12 cellular contexts compared by ENCODE assay signal in genomic region chr5:56637321-56637920, GRCh38.
DNase-seq lines count a peak whose midpoint lies in the region; ATAC-seq and TF ChIP-seq lines count a peak whose summit lies in the region.
"Had no signal": no experiment of that assay in that cellular context is flagged by ENCODE, and none has a peak within 500 bp of the region (broad histone marks: within the 10 kb centered on the region; RNA-seq: fewer than 3 reads in every experiment).

No MANE protein-coding gene starts in this region.

- H3K36me3 Mint-ChIP-seq in activated T-helper 2 cell treated with anti-CD3 and anti-CD28 coated beads, Interferon-gamma antibody, Interleukin-2, Interleukin-4, amounts not matched to agents 10 μg/mL and 5 μg/mL and 100 μg/mL, durations not matched to agents 14 hours and 24 hours and 36 hours (ENCODE audit: low read depth), result no peaks in the 10 kb centered on the region
- H3K36me3 Mint-ChIP-seq: naive B cell had no signal

- H3K27ac Mint-ChIP-seq in activated T-helper 2 cell treated with anti-CD3 and anti-CD28 coated beads, Interferon-gamma antibody, Interleukin-2, Interleukin-4, amounts not matched to agents 10 μg/mL and 5 μg/mL and 100 μg/mL, durations not matched to agents 14 hours and 24 hours and 36 hours, result no peak overlapping the region
- H3K27ac Mint-ChIP-seq: activated naive CD4-positive, alpha-beta T cell treated with anti-CD3 and anti-CD28 coated beads for 36 hours had no signal

- ATAC-seq in SK-N-SH treated with all-trans-retinoic acid at 6 μM for 48 hours, result peak; percentile 66
- ATAC-seq in GM19452 (IDR thresholded peaks at IDR 0.05; ENCODE audit: unreplicated experiment), result no peak
- no peak for ATAC-seq in GM21723 (IDR thresholded peaks at IDR 0.05; ENCODE audit: unreplicated experiment)

- intact Hi-C loops in activated T-helper 2 cell treated with anti-CD3 and anti-CD28 coated beads, Interferon-gamma antibody, Interleukin-2, Interleukin-4, amounts not matched to agents 10 μg/mL and 5 μg/mL and 100 μg/mL, durations not matched to agents 14 hours and 24 hours and 36 hours (cut with micrococcal nuclease), result no loop called here

- no peak overlapping the region for H3K4me3 Mint-ChIP-seq in activated T-helper 2 cell treated with anti-CD3 and anti-CD28 coated beads, Interferon-gamma antibody, Interleukin-2, Interleukin-4, amounts not matched to agents 10 μg/mL and 5 μg/mL and 100 μg/mL, durations not matched to agents 14 hours and 24 hours and 36 hours (ENCODE audit: low read depth)
- H3K4me3 Mint-ChIP-seq: activated naive CD4-positive, alpha-beta T cell treated with anti-CD3 and anti-CD28 coated beads for 36 hours; naive B cell had no signal

- no peaks in the 10 kb centered on the region for H3K4me1 Mint-ChIP-seq in activated T-helper 2 cell treated with anti-CD3 and anti-CD28 coated beads, Interferon-gamma antibody, Interleukin-2, Interleukin-4, amounts not matched to agents 10 μg/mL and 5 μg/mL and 100 μg/mL, durations not matched to agents 14 hours and 24 hours and 36 hours (ENCODE audit: low read depth)

- H3K27me3 Mint-ChIP-seq in activated T-helper 2 cell treated with anti-CD3 and anti-CD28 coated beads, Interferon-gamma antibody, Interleukin-2, Interleukin-4, amounts not matched to agents 10 μg/mL and 5 μg/mL and 100 μg/mL, durations not matched to agents 14 hours and 24 hours and 36 hours (ENCODE audit: low read depth), result peaks cover 13% of the 10 kb centered on the region
- H3K27me3 Mint-ChIP-seq: naive B cell had no signal

- H3K9me3 Mint-ChIP-seq in activated T-helper 2 cell treated with anti-CD3 and anti-CD28 coated beads, Interferon-gamma antibody, Interleukin-2, Interleukin-4, amounts not matched to agents 10 μg/mL and 5 μg/mL and 100 μg/mL, durations not matched to agents 14 hours and 24 hours and 36 hours, result no peaks in the 10 kb centered on the region
- H3K9me3 Mint-ChIP-seq: activated naive CD4-positive, alpha-beta T cell treated with anti-CD3 and anti-CD28 coated beads for 36 hours; naive B cell had no signal

- DNase-seq in NCI-H510A treated with DMSO at 0.1 percent for 48 hours (lab: John Stamatoyannopoulos, UW), result peak; percentile 10
- no peak for DNase-seq in NCI-H510A (lab: John Stamatoyannopoulos, UW)
- peak; percentile 34 for DNase-seq in iris pigment epithelial cell (ENCODE audit: low read depth)
- no peak for DNase-seq in stimulated activated CD4-positive, alpha-beta T cell treated with anti-CD3 and anti-CD28 coated beads, Interleukin-2, amount 100 ng/mL, for 24 hours
- DNase-seq in activated T-helper 2 cell treated with anti-CD3 and anti-CD28 coated beads, Interferon-gamma antibody, Interleukin-2, Interleukin-4, amounts not matched to agents 10 μg/mL and 5 μg/mL and 100 μg/mL, durations not matched to agents 14 hours and 24 hours and 36 hours (ENCODE audit: low spot score), result no peak
- DNase-seq: activated CD4-positive, alpha-beta T cell treated with anti-CD3 and anti-CD28 coated beads for 48 hours; activated naive CD4-positive, alpha-beta T cell treated with anti-CD3 and anti-CD28 coated beads for 36 hours; hypothalamus; naive B cell had no signal

TF ChIP-seq in SK-N-SH treated with all-trans-retinoic acid at 6 μM for 48 hours, 23 proteins besides CTCF, POLR2A, EP300 and RAD21 (continues in another document):
- TF ChIP-seq CSDC2 (CRISPR knock-in tag; IDR thresholded peaks at IDR 0.05) (peak; percentile 76; the same call in 1 of the 2 replicates), PPARA (CRISPR knock-in tag; IDR thresholded peaks at IDR 0.05; ENCODE audit: borderline replicate concordance) (no peak), RARB (CRISPR knock-in tag; IDR thresholded peaks at IDR 0.05) (no peak), ISL1 (CRISPR knock-in tag; IDR thresholded peaks at IDR 0.05) (peak; percentile 84), BACH2 (CRISPR knock-in tag; IDR thresholded peaks at IDR 0.05; ENCODE audit: borderline replicate concordance) (no peak), ZNF565 (CRISPR knock-in tag; conservative IDR thresholded peaks at IDR 0.05; ENCODE audit: low read depth) (no peak), TOX (CRISPR knock-in tag; IDR thresholded peaks at IDR 0.05; ENCODE audit: borderline replicate concordance) (no peak), OSR1 (CRISPR knock-in tag; IDR thresholded peaks at IDR 0.05) (no peak), POU6F1 (CRISPR knock-in tag; IDR thresholded peaks at IDR 0.05; ENCODE audit: borderline replicate concordance, low read depth) (no peak), SNAI2 (CRISPR knock-in tag; IDR thresholded peaks at IDR 0.05) (no peak), ARNTL (CRISPR knock-in tag; IDR thresholded peaks at IDR 0.05; ENCODE audit: borderline replicate concordance, low read depth) (no peak), CREB5 (CRISPR knock-in tag; IDR thresholded peaks at IDR 0.05; ENCODE audit: low read depth) (no peak), TCF4 (CRISPR knock-in tag; IDR thresholded peaks at IDR 0.05; ENCODE audit: borderline replicate concordance) (no peak), TSHZ2 (CRISPR knock-in tag; IDR thresholded peaks at IDR 0.05) (0 out of 2 replicates have a peak, but pooled peaks have one; percentile 29), ZNF70 (CRISPR knock-in tag; IDR thresholded peaks at IDR 0.05) (no peak)
- TF ChIP-seq, protein P1, sequence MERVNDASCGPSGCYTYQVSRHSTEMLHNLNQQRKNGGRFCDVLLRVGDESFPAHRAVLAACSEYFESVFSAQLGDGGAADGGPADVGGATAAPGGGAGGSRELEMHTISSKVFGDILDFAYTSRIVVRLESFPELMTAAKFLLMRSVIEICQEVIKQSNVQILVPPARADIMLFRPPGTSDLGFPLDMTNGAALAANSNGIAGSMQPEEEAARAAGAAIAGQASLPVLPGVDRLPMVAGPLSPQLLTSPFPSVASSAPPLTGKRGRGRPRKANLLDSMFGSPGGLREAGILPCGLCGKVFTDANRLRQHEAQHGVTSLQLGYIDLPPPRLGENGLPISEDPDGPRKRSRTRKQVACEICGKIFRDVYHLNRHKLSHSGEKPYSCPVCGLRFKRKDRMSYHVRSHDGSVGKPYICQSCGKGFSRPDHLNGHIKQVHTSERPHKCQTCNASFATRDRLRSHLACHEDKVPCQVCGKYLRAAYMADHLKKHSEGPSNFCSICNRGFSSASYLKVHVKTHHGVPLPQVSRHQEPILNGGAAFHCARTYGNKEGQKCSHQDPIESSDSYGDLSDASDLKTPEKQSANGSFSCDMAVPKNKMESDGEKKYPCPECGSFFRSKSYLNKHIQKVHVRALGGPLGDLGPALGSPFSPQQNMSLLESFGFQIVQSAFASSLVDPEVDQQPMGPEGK (CRISPR knock-in tag; IDR thresholded peaks at IDR 0.05; ENCODE audit: borderline replicate concordance), result no peak

Comparison
In these comparisons a context has a peak if more than half of its experiments do, and no peak if none do; other contexts are left out.
1. DNase-seq: peak in NCI-H510A treated with DMSO at 0.1 percent for 48 hours (single experiment) and iris pigment epithelial cell (single experiment); none in NCI-H510A (single experiment), stimulated activated CD4-positive, alpha-beta T cell treated with anti-CD3 and anti-CD28 coated beads, Interleukin-2, amount 100 ng/mL, for 24 hours (0 of 2) and activated T-helper 2 cell treated with anti-CD3 and anti-CD28 coated beads, Interferon-gamma antibody, Interleukin-2, Interleukin-4, amounts not matched to agents 10 μg/mL and 5 μg/mL and 100 μg/mL, durations not matched to agents 14 hours and 24 hours and 36 hours (single experiment).